In genomic region chr3:16433701-16434151, GRCh38 we compare ENCODE assay signal across 1 cellular context.
TF ChIP-seq lines count a peak whose summit lies in the region.

No MANE protein-coding gene starts in this region.

TF ChIP-seq in GM12878, 131 proteins besides CTCF, POLR2A, EP300 and RAD21 (continued from another document):
- TF ChIP-seq IRF5 (IDR thresholded peaks at IDR 0.05; ENCODE audit: borderline replicate concordance) (no peak), CBX3 (IDR thresholded peaks at IDR 0.05; ENCODE audit: borderline replicate concordance, low read depth) (no peak), EED (IDR thresholded peaks at IDR 0.05; ENCODE audit: low read depth) (peak; percentile 92)
